ENCODE assay signal across 16 cellular contexts in genomic region chr13:68176486-68176885, GRCh38.
DNase-seq lines count a peak whose midpoint lies in the region; ATAC-seq and TF ChIP-seq lines count a peak whose summit lies in the region.
"Had no signal": no experiment of that assay in that cellular context is flagged by ENCODE, and none has a peak within 500 bp of the region (broad histone marks: within the 10 kb centered on the region; RNA-seq: fewer than 3 reads in every experiment).

No MANE protein-coding gene starts in this region.

- peaks cover 17% of the 10 kb centered on the region for H3K4me1 Mint-ChIP-seq in nephron
- no peaks in the 10 kb centered on the region for H3K4me1 Mint-ChIP-seq in naive thymus-derived CD4-positive, alpha-beta T cell
- H3K4me1 Mint-ChIP-seq: H9; stimulated activated effector memory CD8-positive, alpha-beta T cell treated with anti-CD3 and anti-CD28 coated beads, Interleukin-12 subunit alpha, Interleukin-12 subunit beta, amount 100 ng/mL, for 72 hours had no signal

- CTCF ChIA-PET in RWPE1 (lab: Yijun Ruan, JAX), result interaction anchor here (0.6 kb wide), 1 partner anchor 1798 kb away, joined by 3 read pairs; no protein-coding TSS in a partner anchor
- CTCF ChIA-PET in naive thymus-derived CD4-positive, alpha-beta T cell (lab: Charles Lee), result no interaction called here

- no peaks in the 10 kb centered on the region for H3K9me3 ChIP-seq in ascending aorta
- no peaks in the 10 kb centered on the region for H3K9me3 ChIP-seq in naive thymus-derived CD4-positive, alpha-beta T cell (ENCODE audit: control insufficient read depth in 2 of 3, low read length in 3 of 3)
- H3K9me3 ChIP-seq: BE2C had no signal

- no peaks in the 10 kb centered on the region for H3K36me3 Mint-ChIP-seq in nephron (ENCODE audit: low read depth)
- peaks cover 0 to 5% (median 0%) of the 10 kb centered on the region in 5 donors for H3K36me3 Mint-ChIP-seq in naive thymus-derived CD4-positive, alpha-beta T cell
- H3K36me3 Mint-ChIP-seq: activated naive CD8-positive, alpha-beta T cell; stimulated activated effector memory CD8-positive, alpha-beta T cell treated with anti-CD3 and anti-CD28 coated beads, Interleukin-12 subunit alpha, Interleukin-12 subunit beta, amount 100 ng/mL, for 72 hours had no signal

- TF ChIP-seq CTCF in RWPE1 (conservative IDR thresholded peaks at IDR 0.05; ENCODE audit: low read depth) (no peak), epithelial cell of proximal tubule (conservative IDR thresholded peaks at IDR 0.05; ENCODE audit: low read depth, low read length) (no peak), nephron (IDR thresholded peaks at IDR 0.05; ENCODE audit: unreplicated experiment in 3 of 3) (no peak), ascending aorta (IDR thresholded peaks at IDR 0.05) (no peak)

- no peaks in the 10 kb centered on the region for H3K4me1 ChIP-seq in ascending aorta
- no peaks in the 10 kb centered on the region for H3K4me1 ChIP-seq in naive thymus-derived CD4-positive, alpha-beta T cell (ENCODE audit: control insufficient read depth in 2 of 2, insufficient read depth in 2 of 2, low read length in 2 of 2)
- H3K4me1 ChIP-seq: BE2C had no signal

- intact Hi-C loops in ascending aorta (cut with DNase I), result no loop called here
- intact Hi-C loops in naive thymus-derived CD4-positive, alpha-beta T cell (cut with micrococcal nuclease), result no loop called here

- H3K27me3 ChIP-seq in ascending aorta, result no peaks in the 10 kb centered on the region
- no peaks in the 10 kb centered on the region for H3K27me3 ChIP-seq in naive thymus-derived CD4-positive, alpha-beta T cell (ENCODE audit: control insufficient read depth in 2 of 2, insufficient read depth in 2 of 2, low read length in 2 of 2)
- H3K27me3 ChIP-seq: BE2C had no signal

- no peak overlapping the region for H3K4me3 Mint-ChIP-seq in nephron
- H3K4me3 Mint-ChIP-seq in naive thymus-derived CD4-positive, alpha-beta T cell, result no peak overlapping the region
- H3K4me3 Mint-ChIP-seq: activated naive CD8-positive, alpha-beta T cell; H9; stimulated activated effector memory CD8-positive, alpha-beta T cell treated with anti-CD3 and anti-CD28 coated beads, Interleukin-12 subunit alpha, Interleukin-12 subunit beta, amount 100 ng/mL, for 72 hours had no signal

- ATAC-seq in naive thymus-derived CD4-positive, alpha-beta T cell, result no peak
- ATAC-seq: stimulated activated effector memory CD8-positive, alpha-beta T cell treated with anti-CD3 and anti-CD28 coated beads, Interleukin-12 subunit alpha, Interleukin-12 subunit beta, amount 100 ng/mL, for 72 hours had no signal

- H3K27ac ChIP-seq in RWPE1 (no peak overlapping the region), ascending aorta (no peak overlapping the region)
- no peak overlapping the region for H3K27ac ChIP-seq in naive thymus-derived CD4-positive, alpha-beta T cell (ENCODE audit: low read depth, low read length)

- POLR2A ChIA-PET in RWPE1 (lab: Yijun Ruan, JAX; ENCODE audit: low non-redundant PET), result no interaction called here
- POLR2A ChIA-PET in naive thymus-derived CD4-positive, alpha-beta T cell (lab: Charles Lee), result no interaction called here

- peak overlapping the region; percentile 42 to 67 (median 52) for H3K27ac Mint-ChIP-seq in nephron
- H3K27ac Mint-ChIP-seq in naive thymus-derived CD4-positive, alpha-beta T cell, result no peak overlapping the region
- H3K27ac Mint-ChIP-seq: activated naive CD8-positive, alpha-beta T cell; H9; stimulated activated effector memory CD8-positive, alpha-beta T cell treated with anti-CD3 and anti-CD28 coated beads, Interleukin-12 subunit alpha, Interleukin-12 subunit beta, amount 100 ng/mL, for 72 hours had no signal

- DNase-seq in COR-L47 (lab: John Stamatoyannopoulos, UW) (peak; percentile 20), RWPE1 (ENCODE audit: low spot score) (peak; percentile 50), epithelial cell of proximal tubule (ENCODE audit: low read depth) (peak; percentile 69), NCI-H1694 treated with DMSO at 0.1 percent for 48 hours (lab: John Stamatoyannopoulos, UW) (no peak), ascending aorta (ENCODE audit: low spot score in 2 of 2) (no peak)
- DNase-seq in activated effector memory CD4-positive, alpha-beta T cell treated with Interleukin-2 at 50 U/mL for 16 hours, result no peak
- DNase-seq in naive thymus-derived CD4-positive, alpha-beta T cell, result no peak
- DNase-seq: BE2C; H9; NCI-H1105; NCI-H82; SHP77; stimulated activated CD4-positive, alpha-beta T cell treated with anti-CD3 and anti-CD28 coated beads, Interleukin-2, amount 100 ng/mL, for 48 hours had no signal

- H3K27me3 Mint-ChIP-seq in nephron (ENCODE audit: low read depth), result no peaks in the 10 kb centered on the region
- H3K27me3 Mint-ChIP-seq in naive thymus-derived CD4-positive, alpha-beta T cell, result no peaks in the 10 kb centered on the region
- H3K27me3 Mint-ChIP-seq: activated naive CD8-positive, alpha-beta T cell had no signal

- H3K9me3 Mint-ChIP-seq in nephron, result peaks cover 9% of the 10 kb centered on the region
- H3K9me3 Mint-ChIP-seq in naive thymus-derived CD4-positive, alpha-beta T cell, result peaks cover 6 to 33% (median 14%) of the 10 kb centered on the region in 11 donors

- H3K4me3 ChIP-seq in epithelial cell of proximal tubule (ENCODE audit: low read depth, low read length) (no peak overlapping the region), ascending aorta (no peak overlapping the region)
- H3K4me3 ChIP-seq in naive thymus-derived CD4-positive, alpha-beta T cell (ENCODE audit: low read length), result no peak overlapping the region

- H3K36me3 ChIP-seq in ascending aorta, result no peaks in the 10 kb centered on the region
- H3K36me3 ChIP-seq in naive thymus-derived CD4-positive, alpha-beta T cell (ENCODE audit: control insufficient read depth in 2 of 3, insufficient read depth in 3 of 3, low read length in 3 of 3), result no peaks in the 10 kb centered on the region
- H3K36me3 ChIP-seq: BE2C had no signal

Comparison
In these comparisons a context has a peak if more than half of its experiments do, and no peak if none do; other contexts are left out.
1. DNase-seq: peak in COR-L47 (single experiment), RWPE1 (single experiment) and epithelial cell of proximal tubule (single experiment); none in NCI-H1694 treated with DMSO at 0.1 percent for 48 hours (single experiment), ascending aorta (0 of 2), activated effector memory CD4-positive, alpha-beta T cell treated with Interleukin-2 at 50 U/mL for 16 hours (single experiment) and naive thymus-derived CD4-positive, alpha-beta T cell (0 of 9).
2. H3K27ac Mint-ChIP-seq: peak in nephron (3 of 3); none in naive thymus-derived CD4-positive, alpha-beta T cell (0 of 9).